In genomic region chr21:31668651-31669491, GRCh38 we compare ENCODE assay signal across 1 cellular context.
TF ChIP-seq lines count a peak whose summit lies in the region.

No MANE protein-coding gene starts in this region.

TF ChIP-seq in HepG2, 621 proteins besides CTCF, POLR2A, EP300 and RAD21 (continued from another document):
- TF ChIP-seq ZNF101 (CRISPR knock-in tag; IDR thresholded peaks at IDR 0.05; ENCODE audit: borderline replicate concordance, low read depth) (no peak), ZBTB33 (CRISPR knock-in tag; IDR thresholded peaks at IDR 0.05) (no peak), ZNF546 (CRISPR knock-in tag; conservative IDR thresholded peaks at IDR 0.05) (no peak), SNAI1 (CRISPR knock-in tag; IDR thresholded peaks at IDR 0.05; ENCODE audit: borderline replicate concordance) (no peak), REL (CRISPR knock-in tag; conservative IDR thresholded peaks at IDR 0.05) (no peak), ZSCAN12 (CRISPR knock-in tag; IDR thresholded peaks at IDR 0.05) (no peak), ZBTB10 (CRISPR knock-in tag; IDR thresholded peaks at IDR 0.05; ENCODE audit: borderline replicate concordance) (no peak), GATAD1 (CRISPR knock-in tag; IDR thresholded peaks at IDR 0.05) (no peak), ZNF263 (CRISPR knock-in tag; IDR thresholded peaks at IDR 0.05) (no peak), MATR3 (CRISPR knock-in tag; IDR thresholded peaks at IDR 0.05) (no peak), TFDP2 (CRISPR knock-in tag; IDR thresholded peaks at IDR 0.05) (no peak), ZNF484 (CRISPR knock-in tag; IDR thresholded peaks at IDR 0.05; ENCODE audit: borderline replicate concordance, low read depth) (no peak), AGO2 (optimal IDR thresholded peaks at IDR 0.05; ENCODE audit: low read depth, low read length) (peak; percentile 9), ZNF207 (IDR thresholded peaks at IDR 0.05; ENCODE audit: borderline replicate concordance) (no peak)
- TF ChIP-seq, protein P1, sequence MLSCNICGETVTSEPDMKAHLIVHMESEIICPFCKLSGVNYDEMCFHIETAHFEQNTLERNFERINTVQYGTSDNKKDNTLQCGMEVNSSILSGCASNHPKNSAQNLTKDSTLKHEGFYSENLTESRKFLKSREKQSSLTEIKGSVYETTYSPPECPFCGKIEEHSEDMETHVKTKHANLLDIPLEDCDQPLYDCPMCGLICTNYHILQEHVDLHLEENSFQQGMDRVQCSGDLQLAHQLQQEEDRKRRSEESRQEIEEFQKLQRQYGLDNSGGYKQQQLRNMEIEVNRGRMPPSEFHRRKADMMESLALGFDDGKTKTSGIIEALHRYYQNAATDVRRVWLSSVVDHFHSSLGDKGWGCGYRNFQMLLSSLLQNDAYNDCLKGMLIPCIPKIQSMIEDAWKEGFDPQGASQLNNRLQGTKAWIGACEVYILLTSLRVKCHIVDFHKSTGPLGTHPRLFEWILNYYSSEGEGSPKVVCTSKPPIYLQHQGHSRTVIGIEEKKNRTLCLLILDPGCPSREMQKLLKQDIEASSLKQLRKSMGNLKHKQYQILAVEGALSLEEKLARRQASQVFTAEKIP (CRISPR knock-in tag; IDR thresholded peaks at IDR 0.05; ENCODE audit: borderline replicate concordance) = no peak
- TF ChIP-seq, protein P2, sequence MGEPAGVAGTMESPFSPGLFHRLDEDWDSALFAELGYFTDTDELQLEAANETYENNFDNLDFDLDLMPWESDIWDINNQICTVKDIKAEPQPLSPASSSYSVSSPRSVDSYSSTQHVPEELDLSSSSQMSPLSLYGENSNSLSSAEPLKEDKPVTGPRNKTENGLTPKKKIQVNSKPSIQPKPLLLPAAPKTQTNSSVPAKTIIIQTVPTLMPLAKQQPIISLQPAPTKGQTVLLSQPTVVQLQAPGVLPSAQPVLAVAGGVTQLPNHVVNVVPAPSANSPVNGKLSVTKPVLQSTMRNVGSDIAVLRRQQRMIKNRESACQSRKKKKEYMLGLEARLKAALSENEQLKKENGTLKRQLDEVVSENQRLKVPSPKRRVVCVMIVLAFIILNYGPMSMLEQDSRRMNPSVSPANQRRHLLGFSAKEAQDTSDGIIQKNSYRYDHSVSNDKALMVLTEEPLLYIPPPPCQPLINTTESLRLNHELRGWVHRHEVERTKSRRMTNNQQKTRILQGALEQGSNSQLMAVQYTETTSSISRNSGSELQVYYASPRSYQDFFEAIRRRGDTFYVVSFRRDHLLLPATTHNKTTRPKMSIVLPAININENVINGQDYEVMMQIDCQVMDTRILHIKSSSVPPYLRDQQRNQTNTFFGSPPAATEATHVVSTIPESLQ (CRISPR knock-in tag; conservative IDR thresholded peaks at IDR 0.05) = no peak
